1 cellular context compared by ENCODE assay signal in genomic region chr1:161222175-161223019, GRCh38.
TF ChIP-seq lines count a peak whose summit lies in the region.

No MANE protein-coding gene starts in this region.

TF ChIP-seq in HepG2, 621 proteins besides CTCF, POLR2A, EP300 and RAD21 (continued from another document and continues in another):
- TF ChIP-seq ZNF142 (CRISPR knock-in tag; IDR thresholded peaks at IDR 0.05) (no peak), REL (CRISPR knock-in tag; conservative IDR thresholded peaks at IDR 0.05) (no peak), ZNF652 (CRISPR knock-in tag; IDR thresholded peaks at IDR 0.05; ENCODE audit: borderline replicate concordance, low read depth) (peak; percentile 48; the same call in 1 of the 2 replicates), EEA1 (CRISPR knock-in tag; IDR thresholded peaks at IDR 0.05; ENCODE audit: borderline replicate concordance) (peak; percentile 30; the same call in 1 of the 2 replicates), ARNT (IDR thresholded peaks at IDR 0.05) (no peak), ZNF609 (CRISPR knock-in tag; IDR thresholded peaks at IDR 0.05; ENCODE audit: borderline replicate concordance) (no peak), RFXAP (CRISPR knock-in tag; IDR thresholded peaks at IDR 0.05; ENCODE audit: borderline replicate concordance) (no peak), ZNF512B (CRISPR knock-in tag; IDR thresholded peaks at IDR 0.05; ENCODE audit: borderline replicate concordance) (0 out of 2 replicates have a peak, but pooled peaks have one; percentile 46), SRY (CRISPR knock-in tag; IDR thresholded peaks at IDR 0.05) (peak; percentile 54; the same call in 1 of the 2 replicates), TCF7 (IDR thresholded peaks at IDR 0.05; ENCODE audit: low read depth) (no peak), PPARG (CRISPR knock-in tag; conservative IDR thresholded peaks at IDR 0.05) (no peak), ELF4 (CRISPR knock-in tag; IDR thresholded peaks at IDR 0.05; ENCODE audit: borderline replicate concordance) (no peak), ZNF205 (CRISPR knock-in tag; IDR thresholded peaks at IDR 0.05) (no peak), ZNF468 (CRISPR knock-in tag; IDR thresholded peaks at IDR 0.05) (no peak), PLSCR1 (CRISPR knock-in tag; IDR thresholded peaks at IDR 0.05; ENCODE audit: borderline replicate concordance) (no peak), ZBTB40 (IDR thresholded peaks at IDR 0.05) (no peak), ZBTB40 (CRISPR knock-in tag; IDR thresholded peaks at IDR 0.05) (peak; percentile 14; the same call in 1 of the 2 replicates), ZNF713 (CRISPR knock-in tag; IDR thresholded peaks at IDR 0.05) (no peak), ZBTB46 (CRISPR knock-in tag; IDR thresholded peaks at IDR 0.05; ENCODE audit: borderline replicate concordance) (no peak), ZSCAN29 (CRISPR knock-in tag; conservative IDR thresholded peaks at IDR 0.05) (no peak), HBP1 (CRISPR knock-in tag; IDR thresholded peaks at IDR 0.05; ENCODE audit: low read depth) (no peak), ZNF670 (CRISPR knock-in tag; IDR thresholded peaks at IDR 0.05; ENCODE audit: borderline replicate concordance) (no peak), TAF1 (CRISPR knock-in tag; IDR thresholded peaks at IDR 0.05) (peak; percentile 47; the same call in 1 of the 2 replicates), SNAI1 (CRISPR knock-in tag; IDR thresholded peaks at IDR 0.05; ENCODE audit: borderline replicate concordance) (peak; percentile 59; the same call in 1 of the 2 replicates)
